Comparison of ENCODE assay signal across 14 cellular contexts in the genomic region with DNA sequence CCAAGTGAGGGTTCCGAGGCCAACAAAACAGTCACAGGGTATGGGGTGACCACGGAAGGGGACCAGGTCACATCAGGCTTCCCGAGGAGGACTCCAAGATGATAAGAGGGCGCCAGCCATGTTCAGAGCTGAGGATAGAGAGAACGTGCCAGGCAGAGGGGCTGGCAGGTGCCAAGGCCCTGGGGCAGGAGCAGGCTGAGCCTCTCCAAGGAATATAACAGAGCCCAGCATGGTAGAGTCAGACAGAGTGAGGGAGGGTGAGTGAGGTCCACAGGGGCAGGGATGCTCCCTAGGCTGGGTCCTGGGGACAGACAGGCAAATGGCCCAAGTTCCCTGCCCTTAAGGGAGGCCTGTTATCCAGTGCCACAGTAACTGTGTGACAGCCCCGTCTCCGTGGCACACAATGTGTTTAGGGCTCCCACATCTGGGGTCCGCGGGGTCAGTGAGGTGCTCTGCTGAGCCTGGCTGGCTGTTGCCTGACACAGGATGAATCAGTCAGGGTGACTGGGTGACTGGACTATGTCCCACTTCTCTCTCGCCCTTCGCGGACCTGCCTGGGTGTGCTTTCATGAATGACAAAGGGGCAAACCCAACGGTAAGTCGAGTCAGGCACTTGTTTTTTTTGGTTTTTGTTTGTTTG.
"Had no signal": no experiment of that assay in that cellular context is flagged by ENCODE, and none has a peak within 500 bp of the region (broad histone marks: within the 10 kb centered on the region; RNA-seq: fewer than 3 reads in every experiment).

No MANE protein-coding gene starts in this region.

- H3K4me3 ChIP-seq: dorsolateral prefrontal cortex, hepatocyte, right atrium auricular region, sigmoid colon, skin epidermis had no signal

- H3K36me3 ChIP-seq: neutrophil, right atrium auricular region, sigmoid colon had no signal

- H3K9me3 ChIP-seq: neutrophil, right atrium auricular region, sigmoid colon had no signal

- H3K4me2 ChIP-seq: hepatocyte had no signal

- H3K4me3 Mint-ChIP-seq: natural killer cell treated with Interleukin-12 subunit alpha and Interleukin-12 subunit beta and Interleukin-15 and Interleukin-18, amount 100 ng/mL, for 72 hours had no signal

- H3K4me1 ChIP-seq: right atrium auricular region, sigmoid colon had no signal

- H3K79me2 ChIP-seq: hepatocyte had no signal

- H3K9me3 Mint-ChIP-seq: natural killer cell treated with Interleukin-12 subunit alpha and Interleukin-12 subunit beta and Interleukin-15 and Interleukin-18, amount 100 ng/mL, for 72 hours had no signal

- H3K27ac Mint-ChIP-seq: natural killer cell treated with Interleukin-12 subunit alpha and Interleukin-12 subunit beta and Interleukin-15 and Interleukin-18, amount 100 ng/mL, for 72 hours had no signal

- H3K36me3 Mint-ChIP-seq: natural killer cell treated with Interleukin-12 subunit alpha and Interleukin-12 subunit beta and Interleukin-15 and Interleukin-18, amount 100 ng/mL, for 72 hours had no signal

- H3K27me3 ChIP-seq: dorsolateral prefrontal cortex, hepatocyte, neutrophil, right atrium auricular region had no signal

- H2AFZ ChIP-seq: hepatocyte had no signal

- H3K27ac ChIP-seq: dorsolateral prefrontal cortex, hepatocyte, neutrophil, right atrium auricular region, sigmoid colon, skin epidermis had no signal

- DNase-seq: cortex of kidney; dorsolateral prefrontal cortex; effector CD8-positive, alpha-beta T cell; foreskin melanocyte; head of caudate nucleus; sigmoid colon; stimulated activated CD4-positive, alpha-beta T cell treated with anti-CD3 and anti-CD28 coated beads, Interleukin-12 subunit alpha, Interleukin-12 subunit beta, amount 100 ng/mL, for 4 hours; stimulated activated naive CD4-positive, alpha-beta T cell treated with Interleukin-2 at 50 U/mL for 16 hours; trophoblast cell had no signal
